In the genomic region with DNA sequence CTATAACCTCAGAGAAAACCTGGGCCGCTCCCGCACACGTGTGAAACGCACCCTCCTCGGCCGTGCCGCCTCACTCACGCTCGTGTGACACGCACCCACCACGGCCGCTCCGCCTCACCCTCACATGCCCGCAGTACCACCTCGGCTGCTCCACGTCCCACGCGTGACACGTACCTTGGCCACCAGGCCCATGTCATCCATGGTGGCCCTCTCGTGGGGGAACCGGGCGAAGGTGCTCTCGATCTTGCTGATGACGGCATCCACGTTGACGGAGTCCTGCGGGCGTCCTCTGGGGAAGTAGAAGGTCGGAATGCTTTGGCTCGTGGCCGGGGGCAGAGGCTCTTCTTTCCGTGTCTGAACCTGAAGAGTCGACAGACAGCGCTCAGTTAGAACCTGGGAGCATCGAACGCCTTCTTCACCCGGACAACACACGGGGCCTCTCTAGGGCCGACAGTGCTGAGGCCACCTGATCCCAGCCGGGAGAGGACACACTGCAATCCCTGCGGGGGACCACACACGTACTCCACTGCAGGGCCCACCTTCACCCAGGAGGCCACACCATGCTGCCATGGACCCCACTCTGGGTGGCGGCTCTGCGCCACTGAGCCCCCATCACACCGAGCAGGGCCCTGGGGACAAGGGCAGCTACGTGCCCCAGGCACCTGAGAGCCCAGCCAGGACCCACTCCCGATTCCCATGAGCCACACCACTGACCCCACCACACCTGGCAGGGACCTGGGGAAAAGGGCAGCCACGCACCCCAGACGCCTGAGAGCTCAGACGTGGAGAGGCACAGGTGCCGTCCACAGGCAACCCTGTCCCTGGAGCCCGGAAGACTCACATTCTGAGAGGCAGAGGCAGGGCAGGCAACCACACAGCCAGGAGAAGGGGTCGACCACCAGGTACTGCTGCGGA, we compare ENCODE assay signal across 23 cellular contexts. TPM values are rescaled to one million over a fixed set of nuclear protein-coding genes. Genes with fewer than 3 reads are reported as not detected.
A peak's percentile ranks its signal among the peaks of the same experiment; 100 is the strongest.
DNase-seq lines count a peak whose midpoint lies in the region; ATAC-seq, FAIRE-seq and TF ChIP-seq lines count a peak whose summit lies in the region.
"Had no signal": no experiment of that assay in that cellular context is flagged by ENCODE, and none has a peak within 500 bp of the region (broad histone marks: within the 10 kb centered on the region; RNA-seq: fewer than 3 reads in every experiment).

No MANE protein-coding gene starts in this region.

- DNase-seq in heart left ventricle (peak in 2 of 5 donors; percentile 5 to 21), cardiac septum (ENCODE audit: low spot score) (no peak), kidney (peak; percentile 65), spleen (peak; percentile 62), NCI-H748 (lab: John Stamatoyannopoulos, UW; ENCODE audit: unreplicated experiment) (no peak), superior temporal gyrus (ENCODE audit: extremely low spot score) (no peak)
- DNase-seq: BE2C; CD4-positive, CD25-positive, alpha-beta regulatory T cell; COR-L47; DMS153; GF-D8; NCI-H1105; NCI-H2081; NCI-H2171 treated with DMSO at 0.1 percent for 48 hours; NCI-H446; NCI-H526 treated with DMSO at 0.1 percent for 48 hours; Peyer's patch; SHP77 treated with DMSO at 0.1 percent for 48 hours had no signal

- peaks cover 0 to 11% (median 0%) of the 10 kb centered on the region in 12 donors for H3K4me1 ChIP-seq in heart left ventricle
- H3K4me1 ChIP-seq in kidney (ENCODE audit: control insufficient read depth in 1 of 2, insufficient read depth in 1 of 2, low read depth in 1 of 2, low read length in 2 of 2): no peaks in the 10 kb centered on the region
- peaks cover 0 to 16% (median 0%) of the 10 kb centered on the region in 6 donors for H3K4me1 ChIP-seq in spleen
- H3K4me1 ChIP-seq: BE2C, Peyer's patch had no signal

- intact Hi-C loops in heart left ventricle (cut with DNase I): no loop called here
- intact Hi-C loops in cardiac septum (cut with DNase I): no loop called here
- intact Hi-C loops in kidney (cut with DNase I): no loop called here
- intact Hi-C loops in spleen (cut with DNase I; ENCODE audit: low total_unique reads): no loop called here

- FAIRE-seq in kidney (lab: Jason Lieb, UNC): no peak
- FAIRE-seq: A204.1, GM19239, K562 had no signal

- TF ChIP-seq CTCF in heart left ventricle (IDR thresholded peaks at IDR 0.05) (no peak), kidney (IDR thresholded peaks at IDR 0.05; ENCODE audit: borderline replicate concordance, extremely low read depth, insufficient read depth) (no peak), spleen (IDR thresholded peaks at IDR 0.05 in 8 of 11, conservative IDR thresholded peaks at IDR 0.05 in 3 of 11) (no peak)

- H3K27me3 ChIP-seq in heart left ventricle: no peaks in the 10 kb centered on the region
- no peaks in the 10 kb centered on the region for H3K27me3 ChIP-seq in spleen (replicated peaks in 1 of 7)
- H3K27me3 ChIP-seq: BE2C, Peyer's patch had no signal

- H3K27ac ChIP-seq in heart left ventricle (no peak overlapping the region), kidney (ENCODE audit: low read depth in 2 of 2, low read length in 2 of 2) (no peak overlapping the region), spleen (no peak overlapping the region)
- H3K27ac ChIP-seq: Peyer's patch had no signal

- H3K4me3 ChIP-seq in heart left ventricle: no peak overlapping the region
- no peak overlapping the region for H3K4me3 ChIP-seq in kidney (ENCODE audit: low read length in 2 of 2)
- no peak overlapping the region for H3K4me3 ChIP-seq in spleen
- H3K4me3 ChIP-seq: K562, Peyer's patch had no signal

- peaks cover 0 to 22% (median 10%) of the 10 kb centered on the region in 12 donors for H3K9me3 ChIP-seq in heart left ventricle
- H3K9me3 ChIP-seq in kidney (ENCODE audit: control insufficient read depth in 1 of 2, low read length in 2 of 2): peaks cover 0 to 2% of the 10 kb centered on the region in 2 donors
- peaks cover 0 to 45% (median 37%) of the 10 kb centered on the region in 8 donors for H3K9me3 ChIP-seq in spleen
- H3K9me3 ChIP-seq: BE2C had no signal

- WGBS in heart left ventricle, 4 donors: 95 to 97% (median 96%) methylated on average over 54 of the region's 54 CpGs
- WGBS in spleen, 5 donors: 96 to 98% (median 97%) methylated on average over 40 to 54 of the region's 54 CpGs

- ATAC-seq in heart left ventricle (peak in 3 of 4 donors; percentile 10 to 21 (median 16)), GM18517 (IDR thresholded peaks at IDR 0.05; ENCODE audit: unreplicated experiment) (no peak)
- ATAC-seq: HCT116, K562 had no signal

- TF ChIP-seq POLR2A in heart left ventricle (IDR thresholded peaks at IDR 0.05) (no peak), spleen (IDR thresholded peaks at IDR 0.05) (no peak)

- H3K36me3 ChIP-seq in heart left ventricle: peaks cover 0 to 36% (median 13%) of the 10 kb centered on the region in 9 donors
- peaks cover 0 to 3% of the 10 kb centered on the region in 2 donors for H3K36me3 ChIP-seq in kidney (ENCODE audit: control insufficient read depth in 1 of 2, insufficient read depth in 2 of 2, low read length in 2 of 2)
- H3K36me3 ChIP-seq in spleen: peaks cover 0 to 46% (median 30%) of the 10 kb centered on the region in 6 donors
- H3K36me3 ChIP-seq: BE2C had no signal

- no peak overlapping the region for H3K9ac ChIP-seq in kidney (ENCODE audit: low read length in 2 of 2)

RNA-seq across cellular contexts. Expression of gene PPP2R3B, which starts 25.2 kb away (rescaled TPM):
- total RNA-seq in heart left ventricle (100 to 1,000 TPM in 8 of 9 donors, 10 to 100 TPM in 1; 98.3 to 186 (median 113) TPM), cardiac septum (128 TPM), kidney (14.4 TPM), spleen (10 to 100 TPM; 12.6 to 34.2 (median 24.4) TPM)
- polyA plus RNA-seq in heart left ventricle (100 to 1,000 TPM in 1 of 2 donors, 10 to 100 TPM in 1; 60.9 to 181 TPM), kidney (ENCODE audit: insufficient read depth, low read depth, low replicate concordance) (14.1 TPM), spleen (10 to 100 TPM; 27.0 to 62.2 (median 45.8) TPM)

RNA-seq across cellular contexts. Expression of gene GTPBP6, which starts 42.9 kb away (rescaled TPM):
- total RNA-seq in heart left ventricle (10 to 100 TPM; 31.3 to 71.5 (median 47.5) TPM), cardiac septum (35.3 TPM), kidney (50.1 TPM), spleen (10 to 100 TPM; 25.4 to 50.4 (median 37.6) TPM)
- polyA plus RNA-seq in heart left ventricle (100 to 1,000 TPM in 1 of 2 donors, 10 to 100 TPM in 1; 50.6 to 102 TPM), kidney (ENCODE audit: insufficient read depth, low read depth, low replicate concordance) (61.9 TPM), spleen (10 to 100 TPM; 43.8 to 69.4 (median 43.9) TPM)

Comparison
In these comparisons a context has a peak if more than half of its experiments do, and no peak if none do; other contexts are left out.
1. DNase-seq: peak in kidney (single experiment) and spleen (single experiment); none in cardiac septum (single experiment), NCI-H748 (single experiment) and superior temporal gyrus (single experiment).